13 cellular contexts compared by ENCODE assay signal in the genomic region with DNA sequence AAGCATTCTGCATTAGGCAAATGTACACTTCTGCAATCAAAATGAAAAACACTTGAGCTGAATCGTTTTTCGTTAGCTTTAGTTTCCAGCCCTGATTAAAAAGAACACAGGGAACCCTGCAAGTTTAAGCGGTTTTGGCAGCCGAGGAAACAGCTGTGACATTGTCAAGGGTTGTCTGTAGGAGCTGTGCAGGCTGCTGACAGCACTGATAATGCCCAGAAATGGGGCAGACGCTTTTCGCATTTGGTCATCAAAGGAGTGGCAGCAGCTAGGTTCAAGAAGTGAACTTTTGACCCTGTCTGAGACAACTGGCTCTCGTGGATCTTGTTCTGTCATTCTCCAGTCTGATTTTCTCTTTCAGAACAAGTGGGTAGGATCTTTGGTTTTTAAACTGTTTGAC.
DNase-seq lines count a peak whose midpoint lies in the region; ATAC-seq and TF ChIP-seq lines count a peak whose summit lies in the region.
"Had no signal": no experiment of that assay in that cellular context is flagged by ENCODE, and none has a peak within 500 bp of the region (broad histone marks: within the 10 kb centered on the region; RNA-seq: fewer than 3 reads in every experiment).

No MANE protein-coding gene starts in this region.

- no peak overlapping the region for H3K4me2 ChIP-seq in mesenchymal stem cell (ENCODE audit: low read length, poor library complexity, severe bottlenecking)
- H3K4me2 ChIP-seq in smooth muscle cell = peak overlapping the region; percentile 57

- H3K4ac ChIP-seq in mesenchymal stem cell (ENCODE audit: low read depth in 1 of 2, low read length in 2 of 2) = no peak overlapping the region

- TF ChIP-seq CTCF in fibroblast of pulmonary artery (IDR thresholded peaks at IDR 0.05; ENCODE audit: low read length, missing control alignments) = no peak
- TF ChIP-seq CTCF in smooth muscle cell (IDR thresholded peaks at IDR 0.05; ENCODE audit: borderline replicate concordance, insufficient read depth, poor library complexity, severe bottlenecking) = no peak

- H2AK5ac ChIP-seq in mesenchymal stem cell (ENCODE audit: low read length, severe bottlenecking) = no peak overlapping the region

- ATAC-seq in GM18867 (IDR thresholded peaks at IDR 0.05; ENCODE audit: unreplicated experiment) (no peak), HG02970 (IDR thresholded peaks at IDR 0.05; ENCODE audit: low FRiP score, unreplicated experiment) (no peak), HG02884 (IDR thresholded peaks at IDR 0.05; ENCODE audit: unreplicated experiment) (no peak)
- ATAC-seq: T-helper 17 cell had no signal

- H3K9ac ChIP-seq in mesenchymal stem cell (ENCODE audit: low read length) = no peak overlapping the region
- no peak overlapping the region for H3K9ac ChIP-seq in smooth muscle cell (ENCODE audit: low read depth)

- peak overlapping the region in 1 of 2 experiments; percentile 62 for H3K18ac ChIP-seq in mesenchymal stem cell (ENCODE audit: low read depth in 1 of 2, low read length in 2 of 2)

- H3K4me3 ChIP-seq in fibroblast of pulmonary artery (replicated peaks; ENCODE audit: low read depth, low read length) (no peak overlapping the region), mesenchymal stem cell (ENCODE audit: insufficient read depth in 1 of 2, low read depth in 1 of 2, low read length in 2 of 2) (no peak overlapping the region), smooth muscle cell (peak overlapping the region; percentile 9)

- H3K36me3 ChIP-seq in mesenchymal stem cell (ENCODE audit: control insufficient read depth in 1 of 2, insufficient read depth in 2 of 2, low read depth in 1 of 2, low read length in 2 of 2) = no peaks in the 10 kb centered on the region
- no peaks in the 10 kb centered on the region for H3K36me3 ChIP-seq in smooth muscle cell (ENCODE audit: low read depth)

- 7% methylated on average over 7 of the region's 7 CpGs for WGBS in mesenchymal stem cell
- WGBS in smooth muscle cell (ENCODE audit: low lambda C conversion rate) = 3% methylated on average over 7 of the region's 7 CpGs

- H2BK12ac ChIP-seq in mesenchymal stem cell (ENCODE audit: low read length in 2 of 2) = no peak overlapping the region

- H2BK120ac ChIP-seq in mesenchymal stem cell (ENCODE audit: low read depth, low read length) = no peak overlapping the region

- H2AFZ ChIP-seq in mesenchymal stem cell (ENCODE audit: low read depth, low read length) = no peak overlapping the region
- no peak overlapping the region for H2AFZ ChIP-seq in smooth muscle cell (ENCODE audit: low read depth)

- no peaks in the 10 kb centered on the region for H3F3A ChIP-seq in smooth muscle cell (ENCODE audit: low read depth)

- H4K8ac ChIP-seq in mesenchymal stem cell (ENCODE audit: low read length) = no peak overlapping the region

- no peaks in the 10 kb centered on the region for H4K20me1 ChIP-seq in smooth muscle cell (ENCODE audit: low read depth)

- H3K79me2 ChIP-seq in smooth muscle cell (ENCODE audit: low read depth) = no peaks in the 10 kb centered on the region

- no peaks in the 10 kb centered on the region for H3K79me1 ChIP-seq in mesenchymal stem cell (replicated peaks; ENCODE audit: low read length, poor library complexity, severe bottlenecking)

- H3K27me3 ChIP-seq in mesenchymal stem cell (ENCODE audit: control insufficient read depth in 1 of 2, insufficient read depth in 1 of 2, low read length in 2 of 2) (no peaks in the 10 kb centered on the region), smooth muscle cell (ENCODE audit: low read depth) (peaks cover 52% of the 10 kb centered on the region)

- no peak overlapping the region for H3K14ac ChIP-seq in mesenchymal stem cell (ENCODE audit: low read length in 2 of 2)

- H3K27ac ChIP-seq in mesenchymal stem cell (ENCODE audit: low read length, poor library complexity, severe bottlenecking) (no peak overlapping the region), smooth muscle cell (ENCODE audit: low read depth) (no peak overlapping the region)

- H3K9me3 ChIP-seq in mesenchymal stem cell (ENCODE audit: control insufficient read depth, low read length) (no peaks in the 10 kb centered on the region), smooth muscle cell (replicated peaks; ENCODE audit: low read depth) (no peaks in the 10 kb centered on the region)

- no peak overlapping the region for H2BK15ac ChIP-seq in mesenchymal stem cell (ENCODE audit: low read depth, poor library complexity, severe bottlenecking)

- no peak overlapping the region for H4K91ac ChIP-seq in mesenchymal stem cell (ENCODE audit: low read length)

- no peak overlapping the region for H2BK5ac ChIP-seq in mesenchymal stem cell (ENCODE audit: low read depth, low read length, poor library complexity, severe bottlenecking)

- DNase-seq in LHCN-M2 (ENCODE audit: low read depth) (peak; percentile 71), fibroblast of pulmonary artery (ENCODE audit: low read depth) (peak; percentile 39), mesenchymal stem cell (peak; percentile 58), smooth muscle cell (lab: John Stamatoyannopoulos, UW; ENCODE audit: unreplicated experiment) (no peak), NCI-H1417 (lab: John Stamatoyannopoulos, UW) (no peak)
- DNase-seq: activated naive CD4-positive, alpha-beta T cell treated with anti-CD3 and anti-CD28 coated beads, Interleukin-2, amount 10 ng/mL, durations not matched to agents 7 days and 5 days; CD4-positive, alpha-beta memory T cell; IMR-90; NCI-H2029 treated with DMSO at 0.1 percent for 48 hours; T-helper 17 cell had no signal

- H3K4me1 ChIP-seq in mesenchymal stem cell (ENCODE audit: control insufficient read depth, insufficient read depth, low read depth, low read length) = no peaks in the 10 kb centered on the region
- no peaks in the 10 kb centered on the region for H3K4me1 ChIP-seq in smooth muscle cell (ENCODE audit: low read depth)

- H3K23ac ChIP-seq in mesenchymal stem cell (ENCODE audit: low read length in 2 of 2) = no peak overlapping the region

Comparison
In these comparisons a context has a peak if more than half of its experiments do, and no peak if none do; other contexts are left out.
1. DNase-seq: peak in LHCN-M2 (single experiment), fibroblast of pulmonary artery (single experiment) and mesenchymal stem cell (single experiment); none in smooth muscle cell (single experiment) and NCI-H1417 (0 of 3).